10 cellular contexts compared by ENCODE assay signal in the genomic region with DNA sequence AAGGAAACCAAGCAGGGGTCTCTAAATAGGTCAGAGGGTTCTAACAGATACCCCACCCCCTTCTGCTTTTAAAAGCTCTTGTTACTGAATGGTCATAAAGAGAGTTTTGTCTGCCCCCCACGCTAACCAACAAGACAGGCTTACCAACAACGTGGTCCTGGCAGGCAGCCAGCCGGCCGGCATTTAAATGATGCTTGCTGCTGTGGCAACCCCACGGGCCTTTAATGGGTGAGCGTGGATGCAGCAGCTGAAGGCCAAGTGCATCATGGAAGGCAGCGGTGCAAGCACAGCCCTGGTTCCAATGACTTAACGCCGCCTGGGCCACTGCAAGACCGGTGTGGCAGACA.
A peak's percentile ranks its signal among the peaks of the same experiment; 100 is the strongest.
DNase-seq lines count a peak whose midpoint lies in the region; ATAC-seq lines count a peak whose summit lies in the region.
"Had no signal": no experiment of that assay in that cellular context is flagged by ENCODE, and none has a peak within 500 bp of the region (broad histone marks: within the 10 kb centered on the region; RNA-seq: fewer than 3 reads in every experiment).

No MANE protein-coding gene starts in this region.

- H3K27ac ChIP-seq in substantia nigra (ENCODE audit: low read depth, low read length, poor library complexity, severe bottlenecking) = no peak overlapping the region
- H3K27ac ChIP-seq: HL-60 had no signal

- intact Hi-C loops in head of caudate nucleus (cut with DNase I) = no loop called here

- no peak for ATAC-seq in GM19467 (IDR thresholded peaks at IDR 0.05; ENCODE audit: unreplicated experiment)

- peak; percentile 9 to 53 for DNase-seq in NCI-H526 (lab: John Stamatoyannopoulos, UW)
- DNase-seq in NCI-H526 treated with DMSO at 0.1 percent for 48 hours (lab: John Stamatoyannopoulos, UW) = no peak
- peak; percentile 98 for DNase-seq in NCI-H748 treated with DMSO at 0.1 percent for 48 hours (lab: John Stamatoyannopoulos, UW)
- DNase-seq in head of caudate nucleus = peak; percentile 44 to 89 (median 76)
- DNase-seq in substantia nigra (lab: John Stamatoyannopoulos, UW) = peak in 45 of 49 donors; percentile 7 to 84 (median 57)
- no peak for DNase-seq in SKM-1 (lab: John Stamatoyannopoulos, UW; ENCODE audit: unreplicated experiment)
- DNase-seq in cortex of kidney (lab: John Stamatoyannopoulos, UW) = no peak
- DNase-seq: activated CD4-positive, alpha-beta T cell treated with anti-CD3 and anti-CD28 coated beads, Interleukin-2, amount 50 U/mL, for 48 hours had no signal

Comparison
In these comparisons a context has a peak if more than half of its experiments do, and no peak if none do; other contexts are left out.
1. DNase-seq: peak in NCI-H526 (2 of 2), NCI-H748 treated with DMSO at 0.1 percent for 48 hours (single experiment), head of caudate nucleus (42 of 42) and substantia nigra (45 of 49); none in NCI-H526 treated with DMSO at 0.1 percent for 48 hours (single experiment), SKM-1 (single experiment) and cortex of kidney (single experiment).